ENCODE assay signal across 23 cellular contexts in the genomic region with DNA sequence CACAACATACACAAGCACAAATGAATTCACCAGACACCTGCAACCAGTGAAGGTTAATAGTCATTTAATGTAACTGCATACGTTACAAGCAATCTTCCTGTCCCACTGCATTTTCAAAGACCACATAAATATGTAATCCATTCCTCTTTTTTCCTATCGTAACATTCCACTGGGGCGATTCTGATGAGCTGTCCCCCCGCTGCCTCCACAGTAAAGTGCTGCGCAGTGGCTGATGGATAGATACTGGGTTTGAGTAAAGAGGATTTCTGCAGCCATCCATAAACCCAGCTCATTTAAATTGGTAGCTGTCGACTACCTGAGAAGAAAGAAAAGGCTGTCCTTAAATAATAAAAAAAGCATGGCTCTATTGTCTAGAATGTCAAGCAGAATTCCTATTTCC.
"Had no signal": no experiment of that assay in that cellular context is flagged by ENCODE, and none has a peak within 500 bp of the region (broad histone marks: within the 10 kb centered on the region; RNA-seq: fewer than 3 reads in every experiment).

No MANE protein-coding gene starts in this region.

- DNase-seq: colonic mucosa; cortex of kidney; dermis blood vessel endothelial cell; dorsolateral prefrontal cortex; effector CD4-positive, alpha-beta T cell; effector CD8-positive, alpha-beta T cell; effector memory CD4-positive, alpha-beta T cell; effector memory CD8-positive, alpha-beta T cell; erythroblast; esophagus squamous epithelium; foreskin fibroblast; foreskin keratinocyte; foreskin melanocyte; gastrocnemius medialis; glutamatergic neuron; head of caudate nucleus; heart left ventricle; heart right ventricle had no signal

- H3K4me1 ChIP-seq: colonic mucosa, esophagus squamous epithelium, foreskin keratinocyte had no signal

- H3K27ac ChIP-seq: colonic mucosa, coronary artery, epithelial cell of prostate, esophagus muscularis mucosa, esophagus squamous epithelium, foreskin keratinocyte, gastrocnemius medialis, gastroesophageal sphincter, heart left ventricle, heart right ventricle had no signal

- H3K4me3 ChIP-seq: colonic mucosa, coronary artery, dorsolateral prefrontal cortex, esophagus muscularis mucosa, esophagus squamous epithelium, gastrocnemius medialis, gastroesophageal sphincter, heart left ventricle, heart right ventricle had no signal

- H3K27me3 ChIP-seq: colonic mucosa, dorsolateral prefrontal cortex, esophagus muscularis mucosa, foreskin keratinocyte, gastrocnemius medialis, heart right ventricle had no signal

- H3K9me3 Mint-ChIP-seq: dendritic cell treated with granulocyte-macrophage colony-stimulating factor and Interleukin-4, amounts not matched to agents 40 ng/mL and 50 ng/mL, for 4 days; effector memory CD8-positive, alpha-beta T cell had no signal

- H3K27ac Mint-ChIP-seq: dendritic cell treated with granulocyte-macrophage colony-stimulating factor and Interleukin-4, amounts not matched to agents 40 ng/mL and 50 ng/mL, for 4 days; effector memory CD8-positive, alpha-beta T cell had no signal

- H3K4me3 Mint-ChIP-seq: dendritic cell treated with granulocyte-macrophage colony-stimulating factor and Interleukin-4, amounts not matched to agents 40 ng/mL and 50 ng/mL, for 4 days; effector memory CD8-positive, alpha-beta T cell had no signal

- H3K36me3 ChIP-seq: colonic mucosa, esophagus muscularis mucosa, esophagus squamous epithelium, gastrocnemius medialis, gastroesophageal sphincter, heart left ventricle, heart right ventricle had no signal

- H3K9me3 ChIP-seq: colonic mucosa, esophagus squamous epithelium, gastrocnemius medialis had no signal
